28 cellular contexts compared by ENCODE assay signal in genomic region chr3:4125576-4125975, GRCh38.
"Had no signal": no experiment of that assay in that cellular context is flagged by ENCODE, and none has a peak within 500 bp of the region (broad histone marks: within the 10 kb centered on the region; RNA-seq: fewer than 3 reads in every experiment).

No MANE protein-coding gene starts in this region.

- H3K36me3 Mint-ChIP-seq: stimulated activated effector memory CD8-positive, alpha-beta T cell treated with anti-CD3 and anti-CD28 coated beads, Interleukin-12 subunit alpha, Interleukin-12 subunit beta, amount 100 ng/mL, for 72 hours; type B pancreatic cell had no signal

- H3K36me3 ChIP-seq: stomach, suprapubic skin, thoracic aorta, thyroid gland, tibial artery, tibial nerve, transverse colon, upper lobe of left lung, upper lobe of right lung, uterus, vagina had no signal

- ATAC-seq: stimulated activated effector memory CD8-positive, alpha-beta T cell treated with anti-CD3 and anti-CD28 coated beads, Interleukin-12 subunit alpha, Interleukin-12 subunit beta, amount 100 ng/mL, for 72 hours; stimulated activated memory B cell treated with anti-CD40 and anti-IgM and Interleukin-4, amounts not matched to agents 10 μg/mL and 1 μg/mL and 100 μg/mL, for 72 hours; stimulated activated naive B cell treated with anti-CD40 and anti-IgM and Interleukin-4, amounts not matched to agents 10 μg/mL and 1 μg/mL and 100 μg/mL, for 72 hours; stimulated activated naive CD8-positive, alpha-beta T cell treated with anti-CD3 and anti-CD28 coated beads, Interleukin-15, amount 100 ng/mL, for 72 hours; stimulated activated naive CD8-positive, alpha-beta T cell treated with anti-CD3 and anti-CD28 coated beads, Interleukin-15, Interleukin-2, amounts not matched to agents 100 U/mL and 50 U/mL, for 24 hours; upper lobe of right lung had no signal

- H3K4me1 ChIP-seq: stomach, suprapubic skin, testis, thyroid gland, tibial artery, tibial nerve, transverse colon, upper lobe of left lung, upper lobe of right lung, uterus, vagina had no signal

- H3K4me3 Mint-ChIP-seq: stimulated activated effector memory CD8-positive, alpha-beta T cell treated with anti-CD3 and anti-CD28 coated beads, Interleukin-12 subunit alpha, Interleukin-12 subunit beta, amount 100 ng/mL, for 72 hours; stimulated activated memory B cell treated with anti-CD40 and anti-IgM and Interleukin-4, amounts not matched to agents 10 μg/mL and 1 μg/mL and 100 μg/mL, for 72 hours; stimulated activated naive B cell treated with anti-CD40 and anti-IgM and Interleukin-4, amounts not matched to agents 10 μg/mL and 1 μg/mL and 100 μg/mL, for 72 hours; stimulated activated naive CD8-positive, alpha-beta T cell treated with anti-CD3 and anti-CD28 coated beads, Interleukin-15, amount 100 ng/mL, for 72 hours; stimulated activated naive CD8-positive, alpha-beta T cell treated with anti-CD3 and anti-CD28 coated beads, Interleukin-15, Interleukin-2, amounts not matched to agents 100 ng/mL and 50 ng/mL, for 24 hours; type B pancreatic cell had no signal

- H3K27ac ChIP-seq: stomach, suprapubic skin, testis, thoracic aorta, thyroid gland, tibial artery, tibial nerve, transverse colon, upper lobe of left lung, upper lobe of right lung, uterus, vagina had no signal

- H3K4me3 ChIP-seq: stomach, suprapubic skin, testis, thoracic aorta, thyroid gland, tibial artery, tibial nerve, transverse colon, upper lobe of left lung, upper lobe of right lung, uterus, vagina had no signal

- H3K4me1 Mint-ChIP-seq: stimulated activated effector memory CD8-positive, alpha-beta T cell treated with anti-CD3 and anti-CD28 coated beads, Interleukin-12 subunit alpha, Interleukin-12 subunit beta, amount 100 ng/mL, for 72 hours; stimulated activated naive CD8-positive, alpha-beta T cell treated with anti-CD3 and anti-CD28 coated beads, Interleukin-15, amount 100 ng/mL, for 72 hours had no signal

- H3K27me3 Mint-ChIP-seq: stimulated activated memory B cell treated with anti-CD40 and anti-IgM and Interleukin-4, amounts not matched to agents 10 μg/mL and 1 μg/mL and 100 μg/mL, for 72 hours; stimulated activated naive B cell treated with anti-CD40 and anti-IgM and Interleukin-4, amounts not matched to agents 10 μg/mL and 1 μg/mL and 100 μg/mL, for 72 hours; stimulated activated naive CD8-positive, alpha-beta T cell treated with anti-CD3 and anti-CD28 coated beads, Interleukin-15, amount 100 ng/mL, for 72 hours; stimulated activated naive CD8-positive, alpha-beta T cell treated with anti-CD3 and anti-CD28 coated beads, Interleukin-15, Interleukin-2, amounts not matched to agents 100 ng/mL and 50 ng/mL, for 24 hours; type B pancreatic cell had no signal

- FAIRE-seq: urothelium cell line had no signal

- H3K9me3 ChIP-seq: testis, thyroid gland, transverse colon, upper lobe of right lung, uterus, vagina had no signal

- H3K27ac Mint-ChIP-seq: stimulated activated effector memory CD8-positive, alpha-beta T cell treated with anti-CD3 and anti-CD28 coated beads, Interleukin-12 subunit alpha, Interleukin-12 subunit beta, amount 100 ng/mL, for 72 hours; stimulated activated memory B cell treated with anti-CD40 and anti-IgM and Interleukin-4, amounts not matched to agents 10 μg/mL and 1 μg/mL and 100 μg/mL, for 72 hours; stimulated activated naive B cell treated with anti-CD40 and anti-IgM and Interleukin-4, amounts not matched to agents 10 μg/mL and 1 μg/mL and 100 μg/mL, for 72 hours; stimulated activated naive CD8-positive, alpha-beta T cell treated with anti-CD3 and anti-CD28 coated beads, Interleukin-15, amount 100 ng/mL, for 72 hours; stimulated activated naive CD8-positive, alpha-beta T cell treated with anti-CD3 and anti-CD28 coated beads, Interleukin-15, Interleukin-2, amounts not matched to agents 100 ng/mL and 50 ng/mL, for 24 hours; type B pancreatic cell had no signal

- H3K27me3 ChIP-seq: stomach, suprapubic skin, testis, thyroid gland, tibial artery, tibial nerve, transverse colon, upper lobe of left lung, upper lobe of right lung, uterus, vagina had no signal

- DNase-seq: stimulated activated CD4-positive, alpha-beta T cell treated with anti-CD3 and anti-CD28 coated beads, Interleukin-2, amount 100 ng/mL, for 48 hours; stimulated activated CD4-positive, alpha-beta T cell treated with anti-CD3 and anti-CD28 coated beads, Interleukin-4, amount 100 ng/mL, for 1 hour; stimulated activated CD4-positive, alpha-beta T cell treated with anti-CD3 and anti-CD28 coated beads, Interleukin-4, amount 100 ng/mL, for 24 hours; stimulated activated CD4-positive, alpha-beta T cell treated with anti-CD3 and anti-CD28 coated beads, Interleukin-4, amount 100 ng/mL, for 4 hours; stimulated activated CD8-positive, alpha-beta memory T cell treated with anti-CD3 and anti-CD28 coated beads, Interleukin-4, amount 100 ng/mL, for 48 hours; stimulated activated naive B cell treated with anti-CD40 and anti-IgM and Interleukin-4, amounts not matched to agents 10 μg/mL and 1 μg/mL and 100 μg/mL, for 72 hours; stimulated activated naive CD4-positive, alpha-beta T cell; stimulated activated naive CD4-positive, alpha-beta T cell treated with Interleukin-2 at 50 U/mL for 16 hours; stimulated activated naive CD8-positive, alpha-beta T cell treated with anti-CD3 and anti-CD28 coated beads, Interleukin-15, amount 100 ng/mL, for 72 hours; stimulated activated naive CD8-positive, alpha-beta T cell treated with anti-CD3 and anti-CD28 coated beads, Interleukin-15, Interleukin-2, amounts not matched to agents 100 U/mL and 50 U/mL, for 24 hours; stomach; substantia nigra; testis; thyroid gland; tibial artery; transverse colon; upper lobe of right lung; uterus had no signal
